8 cellular contexts compared by ENCODE assay signal in genomic region chr2:47689118-47689517, GRCh38.
DNase-seq lines count a peak whose midpoint lies in the region; ATAC-seq, FAIRE-seq and TF ChIP-seq lines count a peak whose summit lies in the region.
"Not testable (repeated sequence)": the region's sequence is repeated elsewhere in the genome, so short reads cannot be mapped to it uniquely, and the experiment has no call there.

No MANE protein-coding gene starts in this region.

- H3K9me1 ChIP-seq in K562 (ENCODE audit: control insufficient read depth, insufficient read depth, low read length) = not testable (repeated sequence)

- in situ Hi-C loops in K562 (cut with MboI) = not testable (repeated sequence)

- ATAC-seq in GM19035 (IDR thresholded peaks at IDR 0.05; ENCODE audit: unreplicated experiment) = peak; percentile 80
- peak; percentile 60 for ATAC-seq in GM21619 (IDR thresholded peaks at IDR 0.05; ENCODE audit: unreplicated experiment)
- peak; percentile 80 for ATAC-seq in HG02852 (IDR thresholded peaks at IDR 0.05; ENCODE audit: unreplicated experiment)
- ATAC-seq in HG03159 (IDR thresholded peaks at IDR 0.05; ENCODE audit: unreplicated experiment) = peak; percentile 75
- ATAC-seq in K562 = not testable (repeated sequence)

- not testable (repeated sequence) for H4K20me1 ChIP-seq in Loucy (ENCODE audit: insufficient read depth, low read length, poor library complexity, severe bottlenecking); K562 (replicated peaks; ENCODE audit: control insufficient read depth, insufficient read depth, low read length); smooth muscle cell (ENCODE audit: low read depth)

- TF ChIP-seq EP300 in K562 (IDR thresholded peaks at IDR 0.05; ENCODE audit: low read length) = not testable (repeated sequence)

- H3K4me2 ChIP-seq in Loucy (ENCODE audit: low read depth, low read length, poor library complexity, severe bottlenecking) = peak overlapping the region; percentile 50
- H3K4me2 ChIP-seq in K562 (ENCODE audit: insufficient read depth, low read length) = not testable (repeated sequence)
- H3K4me2 ChIP-seq in smooth muscle cell = peak overlapping the region; percentile 53

- not testable (repeated sequence) for FAIRE-seq in K562 (lab: Jason Lieb, UNC)

- H2AFZ ChIP-seq in Loucy (ENCODE audit: low read length) (peak overlapping the region; percentile 75), K562 (ENCODE audit: low read depth, low read length) (peak overlapping the region; percentile 51; the same call in 1 of the 2 replicates), smooth muscle cell (ENCODE audit: low read depth) (peak overlapping the region; percentile 39)

- not testable (repeated sequence) for BruUV-seq in K562 (replicated peaks; lab: Mats Ljungman, UMichigan)

- not testable (repeated sequence) for TF ChIP-seq RAD21 in K562 (CRISPR knock-in tag; conservative IDR thresholded peaks at IDR 0.05 in 1 of 2, IDR thresholded peaks at IDR 0.05 in 1 of 2)

- H3K9me2 ChIP-seq in Loucy (replicated peaks; ENCODE audit: low read depth, low read length) = not testable (repeated sequence)

- H3K36me3 ChIP-seq in Loucy (ENCODE audit: insufficient read depth, low read length); K562 (ENCODE audit: control insufficient read depth, insufficient read depth, low read length); smooth muscle cell (ENCODE audit: low read depth): not testable (repeated sequence)

- CTCF ChIA-PET in K562 (lab: Yijun Ruan, JAX; ENCODE audit: low intra/inter-chr PET ratio) = not testable (repeated sequence)

- POLR2A ChIA-PET in K562 (lab: Yijun Ruan, JAX) = not testable (repeated sequence)

- intact Hi-C loops in K562 (cut with micrococcal nuclease) = not testable (repeated sequence)

- H3K9ac ChIP-seq in Loucy (ENCODE audit: low read depth, low read length, poor library complexity, severe bottlenecking) = peak overlapping the region; percentile 14
- H3K9ac ChIP-seq in K562 (ENCODE audit: insufficient read depth in 1 of 2, low read depth in 2 of 2, low read length in 2 of 2); smooth muscle cell (ENCODE audit: low read depth): not testable (repeated sequence)

- not testable (repeated sequence) for TF ChIP-seq POLR2A in K562 (conservative IDR thresholded peaks at IDR 0.05)

- TF ChIP-seq CTCF in GM12865 (IDR thresholded peaks at IDR 0.05; ENCODE audit: insufficient read depth, low read depth, low read length, missing control alignments); Loucy (conservative IDR thresholded peaks at IDR 0.05; ENCODE audit: low read length); K562 (IDR thresholded peaks at IDR 0.05 in 2 of 3, conservative IDR thresholded peaks at IDR 0.05 in 1 of 3; ENCODE audit: insufficient read depth in 2 of 3, low read depth in 1 of 3, low read length in 3 of 3); smooth muscle cell (IDR thresholded peaks at IDR 0.05; ENCODE audit: borderline replicate concordance, insufficient read depth, poor library complexity, severe bottlenecking): not testable (repeated sequence)

- DNase-seq in GM12865 (ENCODE audit: low read depth) = peak; percentile 81
- DNase-seq in K562 (ENCODE audit: extremely low read depth in 1 of 4, low spot score in 3 of 4); smooth muscle cell (lab: John Stamatoyannopoulos, UW; ENCODE audit: unreplicated experiment): not testable (repeated sequence)

- WGBS in K562 (ENCODE audit: insufficient coverage, low coverage, missing lambda C conversion rate) = 10% methylated on average over 4 of the region's 4 CpGs
- WGBS in smooth muscle cell (ENCODE audit: low lambda C conversion rate) = 62% methylated on average over 4 of the region's 4 CpGs

- not testable (repeated sequence) for H3K9me3 ChIP-seq in Loucy (ENCODE audit: insufficient read depth, low read depth, low read length); K562 (replicated peaks; ENCODE audit: control insufficient read depth, insufficient read depth, low read depth, low read length); smooth muscle cell (replicated peaks; ENCODE audit: low read depth)

- peaks cover 20% of the 10 kb centered on the region for H3K4me1 ChIP-seq in Loucy (ENCODE audit: insufficient read depth, low read length, poor library complexity, severe bottlenecking)
- not testable (repeated sequence) for H3K4me1 ChIP-seq in K562 (replicated peaks in 1 of 2; ENCODE audit: control insufficient read depth in 2 of 2, insufficient read depth in 2 of 2, low read length in 2 of 2); smooth muscle cell (ENCODE audit: low read depth)

- not testable (repeated sequence) for H3F3A ChIP-seq in Loucy (ENCODE audit: low read depth); smooth muscle cell (ENCODE audit: low read depth)

- H3K27ac ChIP-seq in K562 (ENCODE audit: extremely low read depth, low read depth, low read length) = not testable (repeated sequence)
- H3K27ac ChIP-seq in smooth muscle cell (ENCODE audit: low read depth) = peak overlapping the region; percentile 68

- not testable (repeated sequence) for H3K4me3 ChIP-seq in GM12865 (ENCODE audit: low read depth, low read length); Loucy (ENCODE audit: low read length, poor library complexity, severe bottlenecking); K562; smooth muscle cell

- H3K79me2 ChIP-seq in Loucy (ENCODE audit: insufficient read depth, low read length); K562 (ENCODE audit: control insufficient read depth, insufficient read depth, low read length); smooth muscle cell (ENCODE audit: low read depth): not testable (repeated sequence)

- not testable (repeated sequence) for H3K27me3 ChIP-seq in Loucy (ENCODE audit: insufficient read depth, low read length, poor library complexity, severe bottlenecking); smooth muscle cell (ENCODE audit: low read depth)
- peaks cover 2 to 16% of the 10 kb centered on the region in 2 experiments; a peak in 3 of 5 replicates for H3K27me3 ChIP-seq in K562 (ENCODE audit: control insufficient read depth in 2 of 2, insufficient read depth in 2 of 2, low read length in 2 of 2)

TF ChIP-seq in K562, 482 proteins besides CTCF, POLR2A, EP300 and RAD21:
- TF ChIP-seq CBFA2T3 (IDR thresholded peaks at IDR 0.05) (peak; percentile 63), CBFA2T2 (conservative IDR thresholded peaks at IDR 0.05) (peak; percentile 42; the same call in 1 of the 2 replicates)
